Comparison of ENCODE assay signal across 11 cellular contexts in genomic region chr15:67117356-67117755, GRCh38. TPM values are rescaled to one million over a fixed set of nuclear protein-coding genes. Genes with fewer than 3 reads are reported as not detected.
A peak's percentile ranks its signal among the peaks of the same experiment; 100 is the strongest.
DNase-seq lines count a peak whose midpoint lies in the region; ATAC-seq lines count a peak whose summit lies in the region.
"Had no signal": no experiment of that assay in that cellular context is flagged by ENCODE, and none has a peak within 500 bp of the region (broad histone marks: within the 10 kb centered on the region; RNA-seq: fewer than 3 reads in every experiment).

No MANE protein-coding gene starts in this region.

- H3K27ac ChIP-seq in subcutaneous abdominal adipose tissue (ENCODE audit: low read depth, low read length), result peak overlapping the region; percentile 99

- H3K27ac Mint-ChIP-seq in activated T-cell treated with anti-CD3 and anti-CD28 coated beads, Interleukin-2, amount 50 U/mL, for 24 hours, result peak overlapping the region; percentile 94
- peak overlapping the region; percentile 95 for H3K27ac Mint-ChIP-seq in activated T-helper 17 cell treated with anti-CD3 and anti-CD28 coated beads, Interleukin-2, amount 50 U/mL, for 72 hours
- peak overlapping the region; percentile 68 to 99 (median 88) for H3K27ac Mint-ChIP-seq in immature natural killer cell

- H3K27me3 ChIP-seq in subcutaneous abdominal adipose tissue (ENCODE audit: control insufficient read depth in 5 of 5, insufficient read depth in 4 of 5, low read length in 5 of 5), result no peaks in the 10 kb centered on the region

- DNase-seq in activated T-cell treated with anti-CD3 and anti-CD28 coated beads, Interleukin-2, amount 50 U/mL, for 24 hours, result no peak
- DNase-seq in activated T-cell treated with anti-CD3 and anti-CD28 coated beads, Interleukin-2, amount 50 U/mL, for 48 hours, result no peak
- no peak for DNase-seq in immature natural killer cell
- no peak for DNase-seq in inferior parietal cortex (ENCODE audit: extremely low spot score)
- no peak for DNase-seq in HuH-7 (ENCODE audit: low spot score)
- DNase-seq: H7; NCI-H526; stimulated activated CD4-positive, alpha-beta T cell treated with anti-CD3 and anti-CD28 coated beads, Interleukin-4, amount 100 ng/mL, for 1 hour had no signal

- peak overlapping the region in 2 of 5 donors; percentile 27 to 42 for H3K9ac ChIP-seq in subcutaneous abdominal adipose tissue (ENCODE audit: low read length in 5 of 5)

- H3K36me3 Mint-ChIP-seq in activated T-cell treated with anti-CD3 and anti-CD28 coated beads, Interleukin-2, amount 50 U/mL, for 24 hours (ENCODE audit: low read depth), result peaks cover 14% of the 10 kb centered on the region
- H3K36me3 Mint-ChIP-seq in activated T-helper 17 cell treated with anti-CD3 and anti-CD28 coated beads, Interleukin-2, amount 50 U/mL, for 72 hours (ENCODE audit: low read depth), result peaks cover 54% of the 10 kb centered on the region
- H3K36me3 Mint-ChIP-seq in immature natural killer cell, result peaks cover 0 to 3% (median 0%) of the 10 kb centered on the region in 3 donors

- ATAC-seq in activated T-helper 17 cell treated with anti-CD3 and anti-CD28 coated beads, Interleukin-2, amount 50 U/mL, for 72 hours (replicated peaks), result no peak
- ATAC-seq in HG03097 (IDR thresholded peaks at IDR 0.05; ENCODE audit: low FRiP score, unreplicated experiment), result no peak

- H3K9me3 ChIP-seq in subcutaneous abdominal adipose tissue (ENCODE audit: control insufficient read depth in 5 of 5, low read length in 5 of 5), result no peaks in the 10 kb centered on the region

- H3K4me1 Mint-ChIP-seq in activated T-cell treated with anti-CD3 and anti-CD28 coated beads, Interleukin-2, amount 50 U/mL, for 24 hours (ENCODE audit: low read depth), result peaks cover 95% of the 10 kb centered on the region
- peaks cover 72% of the 10 kb centered on the region for H3K4me1 Mint-ChIP-seq in activated T-helper 17 cell treated with anti-CD3 and anti-CD28 coated beads, Interleukin-2, amount 50 U/mL, for 72 hours
- H3K4me1 Mint-ChIP-seq in immature natural killer cell, result peaks cover 92 to 94% of the 10 kb centered on the region in 2 donors

- no peaks in the 10 kb centered on the region for H3K27me3 Mint-ChIP-seq in activated T-cell treated with anti-CD3 and anti-CD28 coated beads, Interleukin-2, amount 50 U/mL, for 24 hours
- no peaks in the 10 kb centered on the region for H3K27me3 Mint-ChIP-seq in activated T-helper 17 cell treated with anti-CD3 and anti-CD28 coated beads, Interleukin-2, amount 50 U/mL, for 72 hours
- H3K27me3 Mint-ChIP-seq in immature natural killer cell (ENCODE audit: low read depth in 3 of 3), result peaks cover 7 to 22% (median 20%) of the 10 kb centered on the region in 3 donors

- H3K4me3 Mint-ChIP-seq in activated T-cell treated with anti-CD3 and anti-CD28 coated beads, Interleukin-2, amount 50 U/mL, for 24 hours, result no peak overlapping the region
- peak overlapping the region; percentile 57 for H3K4me3 Mint-ChIP-seq in activated T-helper 17 cell treated with anti-CD3 and anti-CD28 coated beads, Interleukin-2, amount 50 U/mL, for 72 hours
- H3K4me3 Mint-ChIP-seq in immature natural killer cell, result peak overlapping the region in 2 of 5 donors; percentile 46 to 67

- peaks cover 0 to 3% (median 0%) of the 10 kb centered on the region in 5 donors for H3K36me3 ChIP-seq in subcutaneous abdominal adipose tissue (ENCODE audit: control insufficient read depth in 5 of 5, insufficient read depth in 5 of 5, low read length in 5 of 5)

- H3K4me1 ChIP-seq in subcutaneous abdominal adipose tissue (ENCODE audit: control insufficient read depth in 5 of 5, insufficient read depth in 5 of 5, low read length in 5 of 5), result peaks cover 26 to 89% (median 75%) of the 10 kb centered on the region in 5 donors

- no peaks in the 10 kb centered on the region for H3K9me3 Mint-ChIP-seq in activated T-cell treated with anti-CD3 and anti-CD28 coated beads, Interleukin-2, amount 50 U/mL, for 24 hours
- H3K9me3 Mint-ChIP-seq in activated T-helper 17 cell treated with anti-CD3 and anti-CD28 coated beads, Interleukin-2, amount 50 U/mL, for 72 hours, result no peaks in the 10 kb centered on the region
- H3K9me3 Mint-ChIP-seq in immature natural killer cell, result no peaks in the 10 kb centered on the region

- H3K4me3 ChIP-seq in subcutaneous abdominal adipose tissue (ENCODE audit: low read depth in 1 of 5, low read length in 5 of 5), result no peak overlapping the region

RNA-seq across cellular contexts. Expression of gene SMAD3, which starts 52.0 kb away (rescaled TPM):
- 10 to 100 TPM; 57.0 to 94.9 TPM for total RNA-seq in activated T-helper 17 cell treated with anti-CD3 and anti-CD28 coated beads, Interleukin-2, amount 50 U/mL, for 72 hours
- 10 to 100 TPM in 2 of 3 donors, 1 to 10 TPM in 1; 8.9 to 11.9 (median 10.0) TPM for polyA plus RNA-seq in immature natural killer cell
